ENCODE assay signal across 17 cellular contexts in the genomic region with DNA sequence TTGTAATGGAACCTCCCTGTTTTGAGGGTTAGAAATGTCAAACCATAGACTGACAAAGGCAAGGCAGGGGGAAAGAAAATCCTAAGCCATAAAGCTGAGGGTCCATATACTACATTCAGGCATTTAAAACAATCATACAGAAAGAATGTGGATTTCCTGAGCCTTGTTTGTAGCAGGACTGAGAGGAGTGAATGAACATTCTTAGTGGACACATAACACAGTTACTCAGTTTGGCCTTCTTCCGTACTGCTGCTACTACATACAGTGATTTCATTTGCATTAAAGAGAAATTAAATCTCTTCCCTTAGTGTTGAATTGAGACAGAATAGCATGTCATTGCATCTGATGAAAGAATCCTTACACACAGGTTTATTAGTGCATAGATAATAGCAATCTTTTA. TPM values are rescaled to one million over a fixed set of nuclear protein-coding genes. Genes with fewer than 3 reads are reported as not detected.
DNase-seq lines count a peak whose midpoint lies in the region; ATAC-seq and TF ChIP-seq lines count a peak whose summit lies in the region.
"Had no signal": no experiment of that assay in that cellular context is flagged by ENCODE, and none has a peak within 500 bp of the region (broad histone marks: within the 10 kb centered on the region; RNA-seq: fewer than 3 reads in every experiment).

No MANE protein-coding gene starts in this region.

- no peaks in the 10 kb centered on the region for H3K9me3 ChIP-seq in gastroesophageal sphincter

- no peak for DNase-seq in activated naive CD4-positive, alpha-beta T cell treated with anti-CD3 and anti-CD28 coated beads, Interleukin-2, amount 50 U/mL, for 16 hours
- peak; percentile 3 for DNase-seq in HCEC 1CT
- peak; percentile 7 for DNase-seq in astrocyte of the hippocampus (ENCODE audit: low read depth, low spot score)
- no peak for DNase-seq in NCI-H774 (lab: John Stamatoyannopoulos, UW)
- DNase-seq: AML-193, DMS79, GF-D8, KG1, NCI-H1092, NCI-H1694 treated with DMSO at 0.1 percent for 48 hours, NCI-H446 treated with DMSO at 0.1 percent for 48 hours, NCI-H748 treated with DMSO at 0.1 percent for 48 hours had no signal

- H3K9me3 Mint-ChIP-seq in activated naive CD4-positive, alpha-beta T cell treated with anti-CD3 and anti-CD28 coated beads, Interleukin-2, amount 50 U/mL, for 24 hours: no peaks in the 10 kb centered on the region

- peaks cover 3% of the 10 kb centered on the region for H3K27me3 Mint-ChIP-seq in activated naive CD4-positive, alpha-beta T cell treated with anti-CD3 and anti-CD28 coated beads, Interleukin-2, amount 50 U/mL, for 24 hours

- no peak for TF ChIP-seq CTCF in gastroesophageal sphincter (IDR thresholded peaks at IDR 0.05)

- peaks cover 0 to 12% of the 10 kb centered on the region in 2 donors for H3K36me3 ChIP-seq in gastroesophageal sphincter

- H3K27me3 ChIP-seq in gastroesophageal sphincter: no peaks in the 10 kb centered on the region

- H3K27ac ChIP-seq in gastroesophageal sphincter: no peak overlapping the region
- H3K27ac ChIP-seq: A549 had no signal

- peaks cover 14% of the 10 kb centered on the region for H3K36me3 Mint-ChIP-seq in activated naive CD4-positive, alpha-beta T cell treated with anti-CD3 and anti-CD28 coated beads, Interleukin-2, amount 50 U/mL, for 24 hours

- H3K27ac Mint-ChIP-seq in activated naive CD4-positive, alpha-beta T cell treated with anti-CD3 and anti-CD28 coated beads, Interleukin-2, amount 50 U/mL, for 24 hours: peak overlapping the region; percentile 68

- ATAC-seq in gastroesophageal sphincter: no peak
- ATAC-seq in HG02981 (IDR thresholded peaks at IDR 0.05; ENCODE audit: unreplicated experiment): no peak
- ATAC-seq: A549, Right ventricle myocardium inferior had no signal

- H3K4me3 ChIP-seq in gastroesophageal sphincter: no peak overlapping the region
- H3K4me3 ChIP-seq: A549 had no signal

- WGBS in gastroesophageal sphincter (ENCODE audit: low coverage in 1 of 2), 2 donors: 73 to 100% methylated on average over 1 of the region's 1 CpG

- peaks cover 0 to 19% (median 10%) of the 10 kb centered on the region in 3 donors for H3K4me1 ChIP-seq in gastroesophageal sphincter

- no peak overlapping the region for H3K4me3 Mint-ChIP-seq in activated naive CD4-positive, alpha-beta T cell treated with anti-CD3 and anti-CD28 coated beads, Interleukin-2, amount 50 U/mL, for 24 hours

- TF ChIP-seq EP300 in gastroesophageal sphincter (IDR thresholded peaks at IDR 0.05): no peak

- peaks cover 41% of the 10 kb centered on the region for H3K4me1 Mint-ChIP-seq in activated naive CD4-positive, alpha-beta T cell treated with anti-CD3 and anti-CD28 coated beads, Interleukin-2, amount 50 U/mL, for 24 hours

- TF ChIP-seq POLR2A in gastroesophageal sphincter (IDR thresholded peaks at IDR 0.05): no peak

RNA-seq across cellular contexts. Expression of a gene that starts 1.8 kb away (rescaled TPM):
- total RNA-seq in gastroesophageal sphincter: 10 to 100 TPM; 17.4 to 22.6 (median 20.0) TPM

RNA-seq across cellular contexts. Expression of a gene that starts 42.3 kb away (rescaled TPM):
- total RNA-seq in gastroesophageal sphincter: 10 to 100 TPM; 18.6 to 82.8 (median 29.2) TPM

Comparison
In these comparisons a context has a peak if more than half of its experiments do, and no peak if none do; other contexts are left out.
1. DNase-seq: peak in HCEC 1CT (single experiment) and astrocyte of the hippocampus (single experiment); none in activated naive CD4-positive, alpha-beta T cell treated with anti-CD3 and anti-CD28 coated beads, Interleukin-2, amount 50 U/mL, for 16 hours (single experiment) and NCI-H774 (single experiment).